Comparison of ENCODE assay signal across 2 cellular contexts in the genomic region with DNA sequence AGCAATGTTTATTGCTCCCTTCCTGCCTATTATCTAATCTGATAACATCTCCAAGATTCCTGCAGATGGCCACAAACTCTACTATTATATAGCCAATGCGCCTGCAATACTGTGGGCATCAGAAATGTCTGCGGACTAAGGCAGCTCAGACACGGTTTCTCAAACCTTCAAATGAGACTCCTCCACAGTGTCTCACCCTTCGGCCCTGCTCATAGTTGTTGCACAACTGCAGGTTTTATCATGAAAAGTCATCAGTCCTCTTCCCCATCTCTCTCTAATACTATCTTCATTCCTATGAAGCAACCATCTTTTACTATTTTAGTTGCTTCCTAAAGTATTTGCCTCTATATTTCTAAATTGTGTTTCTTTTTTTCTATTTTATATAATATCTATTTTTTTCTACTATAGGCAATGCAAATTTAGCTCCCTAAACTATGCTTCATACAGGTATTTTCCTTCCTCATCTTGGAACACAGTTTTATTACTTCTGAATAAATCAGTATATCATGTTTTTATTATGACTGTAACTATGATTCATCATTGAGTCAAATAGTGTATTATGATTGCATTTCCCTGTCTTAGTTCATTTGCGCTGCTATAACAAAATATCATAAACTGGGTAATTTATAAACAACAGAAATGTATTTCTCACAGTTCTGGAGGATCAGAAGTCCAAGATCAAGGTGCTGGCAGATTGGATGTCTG.
TF ChIP-seq lines count a peak whose summit lies in the region.

No MANE protein-coding gene starts in this region.

TF ChIP-seq in IMR-90, 13 proteins besides CTCF, POLR2A, EP300 and RAD21:
- TF ChIP-seq NFE2L2 (IDR thresholded peaks at IDR 0.05; ENCODE audit: low read depth, low read length) (no peak), CEBPB (IDR thresholded peaks at IDR 0.05; ENCODE audit: low read depth, low read length) (peak; percentile 65)

TF ChIP-seq in endothelial cell of umbilical vein, 7 proteins besides CTCF, POLR2A, EP300 and RAD21:
- TF ChIP-seq POLR2AphosphoS5 (IDR thresholded peaks at IDR 0.05; ENCODE audit: insufficient read depth, low read depth, low read length) (no peak), GATA2 (IDR thresholded peaks at IDR 0.05; ENCODE audit: insufficient read depth, insufficient read length, low read depth, low read length) (peak; percentile 21), FOS (IDR thresholded peaks at IDR 0.05; ENCODE audit: borderline replicate concordance, insufficient read depth, low read length) (peak; percentile 81), EZH2 (IDR thresholded peaks at IDR 0.05; ENCODE audit: borderline replicate concordance, low read depth, low read length, severe bottlenecking) (no peak), MYC (IDR thresholded peaks at IDR 0.05; ENCODE audit: low read depth, low read length) (no peak), JUN (IDR thresholded peaks at IDR 0.05; ENCODE audit: borderline replicate concordance, insufficient read depth, insufficient read length, low read depth) (no peak)
- TF ChIP-seq, protein P1, sequence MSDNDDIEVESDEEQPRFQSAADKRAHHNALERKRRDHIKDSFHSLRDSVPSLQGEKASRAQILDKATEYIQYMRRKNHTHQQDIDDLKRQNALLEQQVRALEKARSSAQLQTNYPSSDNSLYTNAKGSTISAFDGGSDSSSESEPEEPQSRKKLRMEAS (IDR thresholded peaks at IDR 0.05; ENCODE audit: insufficient read depth, insufficient read length), result no peak
TF ChIP-seq in endothelial cell of umbilical vein: peak in this region for 2.
